Comparison of ENCODE assay signal across 8 cellular contexts in the genomic region with DNA sequence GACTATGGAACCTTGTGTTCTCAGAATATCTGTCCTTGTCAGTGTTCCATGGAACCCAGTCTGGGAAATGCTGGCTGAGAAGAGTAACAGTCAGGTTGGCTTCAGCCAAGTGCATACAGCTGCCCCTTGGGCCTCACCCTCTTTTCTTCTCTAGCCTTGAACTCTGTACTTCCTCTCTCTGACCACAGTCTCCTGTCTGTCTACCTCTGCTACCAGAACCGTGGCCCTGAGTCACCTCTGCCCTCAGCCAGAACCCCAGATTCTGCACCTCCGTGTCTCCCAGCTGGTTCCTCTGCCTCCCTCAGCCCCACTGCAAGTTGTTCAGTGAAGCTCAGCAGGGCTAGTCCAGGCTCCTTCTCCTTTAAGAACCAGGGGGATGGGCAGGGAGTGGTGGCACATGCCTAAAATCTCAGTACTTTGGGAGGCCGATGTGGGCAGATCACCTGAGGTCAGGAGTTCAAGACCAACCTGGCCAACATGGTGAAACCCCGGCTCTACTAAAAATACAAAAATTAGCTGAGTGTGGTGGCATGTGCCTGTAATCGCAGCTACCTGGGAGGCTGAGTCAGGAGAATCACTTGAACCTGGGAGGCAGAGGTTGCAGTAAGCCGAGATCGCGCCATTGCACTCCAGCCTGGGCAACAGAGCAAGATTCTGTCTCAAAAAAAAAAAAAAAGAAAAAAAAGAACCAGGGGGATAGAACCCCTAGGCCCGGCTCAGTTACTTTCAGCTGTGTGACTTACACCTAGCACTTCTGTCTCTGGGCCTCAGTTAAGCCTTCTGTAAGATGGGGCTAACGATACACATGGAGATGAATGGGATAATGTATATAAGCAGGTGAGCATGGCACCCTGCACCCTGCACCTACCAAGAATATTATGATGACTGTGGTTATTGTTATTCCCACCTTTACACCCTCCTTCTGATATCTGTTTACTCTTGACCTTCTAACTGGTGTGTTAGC. TPM values are rescaled to one million over a fixed set of nuclear protein-coding genes. Genes with fewer than 3 reads are reported as not detected.
DNase-seq lines count a peak whose midpoint lies in the region; ATAC-seq and TF ChIP-seq lines count a peak whose summit lies in the region.

No MANE protein-coding gene starts in this region.

- H3K4me3 ChIP-seq in ACC112 (ENCODE audit: low read depth, low read length) (no peak overlapping the region), HAP-1 (no peak overlapping the region)

- H3K27ac ChIP-seq in ACC112 (ENCODE audit: low read depth, low read length) (peak overlapping the region; percentile 82), VCaP (peak overlapping the region; percentile 3; the same call in 1 of the 2 replicates)

- H3K79me2 ChIP-seq in ACC112 (ENCODE audit: control insufficient read depth, insufficient read depth, low read length, unreplicated experiment): no peaks in the 10 kb centered on the region

- H3K36me3 Mint-ChIP-seq in natural killer cell: peaks cover 5% of the 10 kb centered on the region

- H3K27me3 Mint-ChIP-seq in natural killer cell (ENCODE audit: low read depth in 2 of 2): no peaks in the 10 kb centered on the region

- peak; percentile 63 for ATAC-seq in GM19351 (IDR thresholded peaks at IDR 0.05; ENCODE audit: unreplicated experiment)
- ATAC-seq in HG03378 (IDR thresholded peaks at IDR 0.05; ENCODE audit: unreplicated experiment): peak; percentile 65
- ATAC-seq in natural killer cell: peak; percentile 59 to 75 (median 62)

- H3K4me1 ChIP-seq in ACC112 (ENCODE audit: control insufficient read depth, insufficient read depth, low read length, unreplicated experiment): peaks cover 38% of the 10 kb centered on the region
- peaks cover 5% of the 10 kb centered on the region for H3K4me1 ChIP-seq in HAP-1

- H3K9me3 ChIP-seq in HAP-1: no peaks in the 10 kb centered on the region

- H3K27ac Mint-ChIP-seq in natural killer cell: peak overlapping the region; percentile 86 to 92

- TF ChIP-seq CTCF in VCaP (conservative IDR thresholded peaks at IDR 0.05) (no peak), natural killer cell (IDR thresholded peaks at IDR 0.05) (no peak)

- intact Hi-C loops in natural killer cell (cut with micrococcal nuclease): loop anchor here (2.0 kb wide), 2 partner anchors 109 to 291 kb away; partner anchors contain the start of genes BRK1 and CRELD1

- H3K4me3 Mint-ChIP-seq in natural killer cell: peak overlapping the region; percentile 53

- H3K36me3 ChIP-seq in ACC112 (ENCODE audit: insufficient read depth, low read length) (peaks cover 15% of the 10 kb centered on the region; the same call in 1 of the 2 replicates), HAP-1 (replicated peaks) (no peaks in the 10 kb centered on the region)

- in situ Hi-C loops in HAP-1 (cut with MboI; ENCODE audit: low sequenced_read_pairs): no loop called here

- H2AFZ ChIP-seq in ACC112 (ENCODE audit: low read length, unreplicated experiment): no peak overlapping the region

- H3K4me1 Mint-ChIP-seq in natural killer cell: peaks cover 46 to 56% of the 10 kb centered on the region in 2 donors

- DNase-seq in natural killer cell (no peak), iPS-NIHi11 (ENCODE audit: low spot score) (no peak), HAP-1 (ENCODE audit: low spot score in 2 of 2) (no peak), AG08396 (ENCODE audit: low spot score) (no peak)

- H3K9me3 Mint-ChIP-seq in natural killer cell: no peaks in the 10 kb centered on the region

- H3K27me3 ChIP-seq in ACC112 (ENCODE audit: insufficient read depth, low read length) (no peaks in the 10 kb centered on the region), HAP-1 (ENCODE audit: low read depth) (no peaks in the 10 kb centered on the region)

RNA-seq across cellular contexts. Expression of gene TATDN2, which starts 24.3 kb away (rescaled TPM):
- total RNA-seq in natural killer cell: 10 to 100 TPM; 75.6 to 99.4 (median 88.4) TPM

RNA-seq across cellular contexts. Expression of gene IRAK2, which starts 59.2 kb away (rescaled TPM):
- 10 to 100 TPM; 10.4 to 28.2 (median 10.9) TPM for total RNA-seq in natural killer cell
